In genomic region chr12:124499873-124500231, GRCh38 we compare ENCODE assay signal across 14 cellular contexts.
DNase-seq lines count a peak whose midpoint lies in the region; ATAC-seq and TF ChIP-seq lines count a peak whose summit lies in the region.
"Had no signal": no experiment of that assay in that cellular context is flagged by ENCODE, and none has a peak within 500 bp of the region (broad histone marks: within the 10 kb centered on the region; RNA-seq: fewer than 3 reads in every experiment).

No MANE protein-coding gene starts in this region.

- no peaks in the 10 kb centered on the region for H3K9me2 ChIP-seq in SK-N-SH

- peaks cover 0 to 3% of the 10 kb centered on the region in 2 experiments for H3K36me3 ChIP-seq in SK-N-SH (replicated peaks in 1 of 2; ENCODE audit: control insufficient read depth in 1 of 2, insufficient read depth in 2 of 2, low read length in 1 of 2)
- H3K36me3 ChIP-seq in mesendoderm (ENCODE audit: control insufficient read depth, insufficient read depth, low read length) = no peaks in the 10 kb centered on the region
- peaks cover 3% of the 10 kb centered on the region in 2 donors for H3K36me3 ChIP-seq in stomach smooth muscle (ENCODE audit: control insufficient read depth in 2 of 2, insufficient read depth in 2 of 2, low read length in 2 of 2)

- H2BK120ac ChIP-seq in mesendoderm (ENCODE audit: low read depth, low read length) = no peak overlapping the region

- no peaks in the 10 kb centered on the region for H3K9me3 Mint-ChIP-seq in activated T-helper 17 cell treated with anti-CD3 and anti-CD28 coated beads, Interleukin-2, amount 50 U/mL, for 72 hours
- H3K9me3 Mint-ChIP-seq: CD4-positive, CD25-positive, alpha-beta regulatory T cell; stimulated activated naive CD8-positive, alpha-beta T cell treated with anti-CD3 and anti-CD28 coated beads, Interleukin-15, Interleukin-2, amounts not matched to agents 100 ng/mL and 50 ng/mL, for 24 hours had no signal

- peak overlapping the region; percentile 65 for H3K18ac ChIP-seq in mesendoderm (ENCODE audit: low read length)

- H3K27ac ChIP-seq in SK-N-SH (ENCODE audit: low read depth in 2 of 2, low read length in 1 of 2) (peak overlapping the region; percentile 47; a peak in 2 of 4 replicates), mesendoderm (ENCODE audit: low read depth, low read length) (peak overlapping the region; percentile 81), stomach smooth muscle (ENCODE audit: low read length) (peak overlapping the region; percentile 6)
- H3K27ac ChIP-seq: 22Rv1 had no signal

- CTCF ChIA-PET in SK-N-SH (lab: Yijun Ruan, JAX) = interaction anchor here (0.6 to 1.2 kb wide), 3 partner anchors 38 to 101 kb away, joined by 3 read pairs; no protein-coding TSS in a partner anchor

- no peak overlapping the region for H3K4me3 Mint-ChIP-seq in activated T-helper 17 cell treated with anti-CD3 and anti-CD28 coated beads, Interleukin-2, amount 50 U/mL, for 72 hours
- H3K4me3 Mint-ChIP-seq: activated CD8-positive, alpha-beta T cell treated with anti-CD3 and anti-CD28 coated beads, Interleukin-2, amount 10 ng/mL, durations not matched to agents 7 days and 5 days; CD4-positive, CD25-positive, alpha-beta regulatory T cell; stimulated activated naive CD8-positive, alpha-beta T cell treated with anti-CD3 and anti-CD28 coated beads, Interleukin-15, Interleukin-2, amounts not matched to agents 100 ng/mL and 50 ng/mL, for 24 hours had no signal

- H3K79me2 ChIP-seq in SK-N-SH (ENCODE audit: insufficient read depth) (peaks cover 99% of the 10 kb centered on the region), mesendoderm (ENCODE audit: control insufficient read depth, insufficient read depth, low read length) (peaks cover 82% of the 10 kb centered on the region)

- TF ChIP-seq EP300 in SK-N-SH (IDR thresholded peaks at IDR 0.05; ENCODE audit: borderline replicate concordance in 1 of 2, low read depth in 1 of 2, low read length in 1 of 2) = no peak

- H2BK5ac ChIP-seq in mesendoderm (ENCODE audit: low read length) = peak overlapping the region; percentile 70

- H2AFZ ChIP-seq in SK-N-SH (ENCODE audit: low read depth) = no peak overlapping the region

- H4K5ac ChIP-seq in mesendoderm (ENCODE audit: low read length) = no peak overlapping the region

- 97% methylated on average over 9 of the region's 11 CpGs for WGBS in SK-N-SH (ENCODE audit: low lambda C conversion rate)
- WGBS in mesendoderm (ENCODE audit: extremely low coverage, insufficient coverage, low lambda C conversion rate) = no CpG with 5 or more reads among the region's 11 CpGs

- H3K79me1 ChIP-seq in mesendoderm (ENCODE audit: low read length) = peaks cover 49% of the 10 kb centered on the region

- no peaks in the 10 kb centered on the region for H3K36me3 Mint-ChIP-seq in activated T-helper 17 cell treated with anti-CD3 and anti-CD28 coated beads, Interleukin-2, amount 50 U/mL, for 72 hours (ENCODE audit: low read depth)

- POLR2A ChIA-PET in SK-N-SH (lab: Yijun Ruan, JAX) = interaction anchor here (0.8 kb wide), 1 partner anchor 156 kb away, joined by 3 read pairs; no protein-coding TSS in a partner anchor

- H3K27ac Mint-ChIP-seq in activated T-helper 17 cell treated with anti-CD3 and anti-CD28 coated beads, Interleukin-2, amount 50 U/mL, for 72 hours = peak overlapping the region; percentile 53
- H3K27ac Mint-ChIP-seq: activated CD8-positive, alpha-beta T cell treated with anti-CD3 and anti-CD28 coated beads, Interleukin-2, amount 10 ng/mL, durations not matched to agents 7 days and 5 days; stimulated activated naive CD8-positive, alpha-beta T cell treated with anti-CD3 and anti-CD28 coated beads, Interleukin-15, Interleukin-2, amounts not matched to agents 100 ng/mL and 50 ng/mL, for 24 hours had no signal

- peak overlapping the region; percentile 66 for H3K23ac ChIP-seq in mesendoderm (ENCODE audit: low read length)

- H3K4me2 ChIP-seq in SK-N-SH (no peak overlapping the region), mesendoderm (ENCODE audit: low read length) (no peak overlapping the region)

- H3K27me3 Mint-ChIP-seq in activated T-helper 17 cell treated with anti-CD3 and anti-CD28 coated beads, Interleukin-2, amount 50 U/mL, for 72 hours = no peaks in the 10 kb centered on the region
- H3K27me3 Mint-ChIP-seq: CD4-positive, CD25-positive, alpha-beta regulatory T cell; stimulated activated naive CD8-positive, alpha-beta T cell treated with anti-CD3 and anti-CD28 coated beads, Interleukin-15, Interleukin-2, amounts not matched to agents 100 ng/mL and 50 ng/mL, for 24 hours had no signal

- H3K4ac ChIP-seq in mesendoderm (ENCODE audit: low read depth, low read length) = peak overlapping the region; percentile 19

- H3K9me3 ChIP-seq in SK-N-SH (no peaks in the 10 kb centered on the region), stomach smooth muscle (ENCODE audit: control insufficient read depth in 2 of 2, low read length in 2 of 2) (no peaks in the 10 kb centered on the region)

- peaks cover 100% of the 10 kb centered on the region for H4K20me1 ChIP-seq in SK-N-SH (ENCODE audit: insufficient read depth)

- H4K8ac ChIP-seq in mesendoderm (ENCODE audit: low read depth, low read length) = no peak overlapping the region

- ATAC-seq in SK-N-SH treated with all-trans-retinoic acid at 6 μM for 48 hours = no peak
- ATAC-seq in activated T-helper 17 cell treated with anti-CD3 and anti-CD28 coated beads, Interleukin-2, amount 50 U/mL, for 72 hours (replicated peaks) = no peak
- ATAC-seq: activated CD8-positive, alpha-beta T cell treated with anti-CD3 and anti-CD28 coated beads, Interleukin-2, amount 10 ng/mL, durations not matched to agents 7 days and 5 days had no signal

- no peak for DNase-seq in SK-N-SH
- no peak for DNase-seq in mesendoderm
- no peak for DNase-seq in stimulated activated CD4-positive, alpha-beta T cell treated with anti-CD3 and anti-CD28 coated beads, Interleukin-15, amount 100 ng/mL, for 24 hours
- DNase-seq in Kasumi-1 (lab: John Stamatoyannopoulos, UW) = no peak
- DNase-seq in DMS153 treated with DMSO at 0.1 percent for 48 hours (lab: John Stamatoyannopoulos, UW; ENCODE audit: unreplicated experiment) = no peak
- DNase-seq: activated CD8-positive, alpha-beta T cell treated with anti-CD3 and anti-CD28 coated beads, Interleukin-2, amount 10 ng/mL, durations not matched to agents 7 days and 5 days; CD4-positive, CD25-positive, alpha-beta regulatory T cell; NCI-H1436 treated with DMSO at 0.1 percent for 48 hours; OCI-M1 had no signal

- H3K56ac ChIP-seq in mesendoderm (ENCODE audit: low read length) = peak overlapping the region; percentile 83

- H3K4me3 ChIP-seq in SK-N-SH (ENCODE audit: low read depth in 2 of 2, low read length in 1 of 2) (no peak overlapping the region), mesendoderm (ENCODE audit: low read length) (no peak overlapping the region), stomach smooth muscle (ENCODE audit: low read length in 2 of 2) (no peak overlapping the region)

- TF ChIP-seq CTCF in SK-N-SH (IDR thresholded peaks at IDR 0.05) = no peak

- H2BK15ac ChIP-seq in mesendoderm (replicated peaks; ENCODE audit: low read depth) = no peak overlapping the region

- H3K27me3 ChIP-seq in SK-N-SH (ENCODE audit: insufficient read depth) (no peaks in the 10 kb centered on the region), mesendoderm (ENCODE audit: insufficient read depth, low read length, poor library complexity) (no peaks in the 10 kb centered on the region), stomach smooth muscle (ENCODE audit: control insufficient read depth in 1 of 2, insufficient read depth in 2 of 2, low read length in 2 of 2) (no peaks in the 10 kb centered on the region)

- peaks cover 5% of the 10 kb centered on the region for H3F3A ChIP-seq in SK-N-SH (replicated peaks; ENCODE audit: insufficient read depth)

- no peak for TF ChIP-seq RAD21 in SK-N-SH (IDR thresholded peaks at IDR 0.05; ENCODE audit: low read length)

- H3K4me1 ChIP-seq in SK-N-SH (ENCODE audit: control insufficient read depth in 1 of 2, insufficient read depth in 2 of 2, low read depth in 1 of 2, low read length in 1 of 2) (peaks cover 33 to 68% of the 10 kb centered on the region in 2 experiments; a peak in 3 of 4 replicates), mesendoderm (ENCODE audit: control insufficient read depth, low read depth, low read length) (peaks cover 17% of the 10 kb centered on the region), stomach smooth muscle (ENCODE audit: control insufficient read depth, insufficient read depth, low read length) (peaks cover 81% of the 10 kb centered on the region)

- no peak overlapping the region for H2AK5ac ChIP-seq in mesendoderm (ENCODE audit: low read length)

- H3K9ac ChIP-seq in SK-N-SH (no peak overlapping the region), mesendoderm (ENCODE audit: low read length) (peak overlapping the region; percentile 31), stomach smooth muscle (ENCODE audit: low read length in 2 of 2) (no peak overlapping the region)

- peaks cover 30% of the 10 kb centered on the region for H3K4me1 Mint-ChIP-seq in activated T-helper 17 cell treated with anti-CD3 and anti-CD28 coated beads, Interleukin-2, amount 50 U/mL, for 72 hours

TF ChIP-seq in SK-N-SH, 30 proteins besides CTCF, POLR2A, EP300 and RAD21 (continues in another document):
- TF ChIP-seq EZH2phosphoT487 (IDR thresholded peaks at IDR 0.05; ENCODE audit: borderline replicate concordance, low read depth) = no peak
- TF ChIP-seq POLR2AphosphoS5 (IDR thresholded peaks at IDR 0.05; ENCODE audit: low read depth, low read length) = no peak
- no peak for TF ChIP-seq JUND (IDR thresholded peaks at IDR 0.05)
- TF ChIP-seq MXI1 (IDR thresholded peaks at IDR 0.05; ENCODE audit: low read depth, low read length) = no peak
- TF ChIP-seq YY1 (IDR thresholded peaks at IDR 0.05; ENCODE audit: low read depth) = no peak

TF ChIP-seq in SK-N-SH treated with all-trans-retinoic acid at 6 μM for 48 hours, 23 proteins besides CTCF, POLR2A, EP300 and RAD21 (continues in another document):
- TF ChIP-seq CSRNP3 (CRISPR knock-in tag; IDR thresholded peaks at IDR 0.05) = no peak
- TF ChIP-seq ESRRG (CRISPR knock-in tag; IDR thresholded peaks at IDR 0.05) = no peak
- no peak for TF ChIP-seq ZNF565 (CRISPR knock-in tag; conservative IDR thresholded peaks at IDR 0.05; ENCODE audit: low read depth)
- no peak for TF ChIP-seq ZFP30 (CRISPR knock-in tag; IDR thresholded peaks at IDR 0.05)
- TF ChIP-seq ISL1 (CRISPR knock-in tag; IDR thresholded peaks at IDR 0.05) = no peak
- no peak for TF ChIP-seq GLIS3 (CRISPR knock-in tag; IDR thresholded peaks at IDR 0.05)

Comparison
In these comparisons a context has a peak if more than half of its experiments do, and no peak if none do; other contexts are left out.
1. H3K27ac ChIP-seq: peak in every context shown above with its lines; median percentile 81 in mesendoderm; 47 in SK-N-SH; 6 in stomach smooth muscle.